Comparison of ENCODE assay signal across 9 cellular contexts in the genomic region with DNA sequence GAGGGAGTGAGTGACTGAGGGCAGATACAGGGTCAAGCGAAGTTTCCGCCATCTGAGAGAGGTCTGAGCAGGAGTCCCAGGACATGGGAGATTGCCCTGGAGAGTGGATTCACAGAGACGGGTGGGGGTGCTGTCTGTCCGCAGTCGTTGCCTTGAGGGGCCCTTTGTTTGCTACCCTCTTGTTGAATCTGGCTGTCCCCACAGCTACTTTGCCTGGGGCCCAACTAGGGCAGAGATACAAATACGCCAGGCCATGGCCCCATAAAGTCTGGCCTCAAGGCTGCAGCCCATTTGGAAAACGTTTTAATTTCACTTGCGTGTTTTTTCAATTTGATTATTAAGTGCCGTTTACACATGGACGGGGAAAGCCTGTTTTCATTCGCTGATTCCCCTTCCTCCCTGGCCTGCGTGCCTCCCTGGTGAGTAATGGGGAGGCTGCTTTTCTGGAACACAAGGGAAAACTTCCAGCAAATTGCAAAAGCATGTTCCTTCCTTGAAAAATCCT.
A peak's percentile ranks its signal among the peaks of the same experiment; 100 is the strongest.
DNase-seq lines count a peak whose midpoint lies in the region; ATAC-seq and TF ChIP-seq lines count a peak whose summit lies in the region.
"Had no signal": no experiment of that assay in that cellular context is flagged by ENCODE, and none has a peak within 500 bp of the region (broad histone marks: within the 10 kb centered on the region; RNA-seq: fewer than 3 reads in every experiment).

No MANE protein-coding gene starts in this region.

- H3K36me3 ChIP-seq in mucosa of rectum (ENCODE audit: control insufficient read depth in 2 of 2, insufficient read depth in 2 of 2, low read length in 2 of 2), result no peaks in the 10 kb centered on the region
- no peaks in the 10 kb centered on the region for H3K36me3 ChIP-seq in transverse colon

- 63 to 73% methylated on average over 7 to 12 of the region's 12 CpGs for WGBS in transverse colon (ENCODE audit: low coverage in 1 of 2), 2 donors

- DNase-seq in M059J (ENCODE audit: low read depth) (peak; percentile 87), epithelial cell of prostate (ENCODE audit: low read depth, low spot score) (no peak), transverse colon (peak; percentile 30), Calu3 (no peak), NCI-H1105 treated with DMSO at 0.1 percent for 48 hours (lab: John Stamatoyannopoulos, UW) (no peak)
- no peak for DNase-seq in activated CD4-positive, alpha-beta T cell treated with anti-CD3 and anti-CD28 coated beads, Interleukin-2, amount 10 ng/mL, durations not matched to agents 24 days and 14 days
- no peak for DNase-seq in activated T-cell treated with anti-CD3 and anti-CD28 coated beads, Interleukin-2, amount 50 U/mL, for 4 hours

- H3K9ac ChIP-seq in mucosa of rectum (ENCODE audit: low read depth in 1 of 2, low read length in 2 of 2), result no peak overlapping the region

- H3K27ac ChIP-seq in epithelial cell of prostate, result peak overlapping the region; percentile 43
- peak overlapping the region; percentile 72 to 74 for H3K27ac ChIP-seq in mucosa of rectum (ENCODE audit: low read depth in 2 of 2, low read length in 2 of 2)
- peak overlapping the region; percentile 74 to 82 (median 78) for H3K27ac ChIP-seq in transverse colon

- intact Hi-C loops in transverse colon (cut with DNase I; ENCODE audit: low total_unique reads), result no loop called here
- intact Hi-C loops in activated CD4-positive, alpha-beta T cell treated with anti-CD3 and anti-CD28 coated beads, Interleukin-2, amount 10 ng/mL, durations not matched to agents 24 days and 14 days (cut with micrococcal nuclease), result no loop called here
- intact Hi-C loops in Calu3 (cut with micrococcal nuclease; ENCODE audit: unreplicated experiment), result no loop called here

- H3K4me1 Mint-ChIP-seq in activated CD4-positive, alpha-beta T cell treated with anti-CD3 and anti-CD28 coated beads, Interleukin-2, amount 10 ng/mL, durations not matched to agents 24 days and 14 days, result peaks cover 12% of the 10 kb centered on the region
- H3K4me1 Mint-ChIP-seq in Calu3 (ENCODE audit: low read depth, unreplicated experiment), result peaks cover 25% of the 10 kb centered on the region
- peaks cover 2% of the 10 kb centered on the region for H3K4me1 Mint-ChIP-seq in activated T-cell treated with anti-CD3 and anti-CD28 coated beads, Interleukin-2, amount 50 U/mL, for 4 hours (ENCODE audit: low read depth)

- H3K27ac Mint-ChIP-seq in activated CD4-positive, alpha-beta T cell treated with anti-CD3 and anti-CD28 coated beads, Interleukin-2, amount 10 ng/mL, durations not matched to agents 24 days and 14 days, result no peak overlapping the region
- H3K27ac Mint-ChIP-seq in Calu3 (ENCODE audit: unreplicated experiment), result no peak overlapping the region
- H3K27ac Mint-ChIP-seq: progenitor cell of endocrine pancreas had no signal

- H3K36me3 Mint-ChIP-seq in activated CD4-positive, alpha-beta T cell treated with anti-CD3 and anti-CD28 coated beads, Interleukin-2, amount 10 ng/mL, durations not matched to agents 24 days and 14 days (ENCODE audit: low read depth), result no peaks in the 10 kb centered on the region
- H3K36me3 Mint-ChIP-seq in Calu3 (ENCODE audit: insufficient read depth, unreplicated experiment), result no peaks in the 10 kb centered on the region
- no peaks in the 10 kb centered on the region for H3K36me3 Mint-ChIP-seq in activated T-cell treated with anti-CD3 and anti-CD28 coated beads, Interleukin-2, amount 50 U/mL, for 4 hours (ENCODE audit: insufficient read depth)

- in situ Hi-C loops in transverse colon (cut with MboI; ENCODE audit: low pct_ligation_motif_present in 1 of 4, low pct_unique_long_range_greater_than_20kb in 1 of 4, low sequenced_read_pairs in 3 of 4), result no loop called here

- H3K4me3 Mint-ChIP-seq in activated CD4-positive, alpha-beta T cell treated with anti-CD3 and anti-CD28 coated beads, Interleukin-2, amount 10 ng/mL, durations not matched to agents 24 days and 14 days, result no peak overlapping the region
- no peak overlapping the region for H3K4me3 Mint-ChIP-seq in Calu3 (ENCODE audit: low read depth, unreplicated experiment)
- H3K4me3 Mint-ChIP-seq in activated T-cell treated with anti-CD3 and anti-CD28 coated beads, Interleukin-2, amount 50 U/mL, for 4 hours, result no peak overlapping the region

- H3K4me3 ChIP-seq in mucosa of rectum (ENCODE audit: low read length in 2 of 2) (no peak overlapping the region), transverse colon (no peak overlapping the region)

- peak; percentile 15 for TF ChIP-seq EP300 in transverse colon (IDR thresholded peaks at IDR 0.05; ENCODE audit: low read depth)

- H3K9me3 Mint-ChIP-seq in activated CD4-positive, alpha-beta T cell treated with anti-CD3 and anti-CD28 coated beads, Interleukin-2, amount 10 ng/mL, durations not matched to agents 24 days and 14 days, result peaks cover 11% of the 10 kb centered on the region
- H3K9me3 Mint-ChIP-seq in Calu3 (ENCODE audit: low read depth, unreplicated experiment), result no peaks in the 10 kb centered on the region
- no peaks in the 10 kb centered on the region for H3K9me3 Mint-ChIP-seq in activated T-cell treated with anti-CD3 and anti-CD28 coated beads, Interleukin-2, amount 50 U/mL, for 4 hours

- H3K27me3 Mint-ChIP-seq in activated CD4-positive, alpha-beta T cell treated with anti-CD3 and anti-CD28 coated beads, Interleukin-2, amount 10 ng/mL, durations not matched to agents 24 days and 14 days, result peaks cover 11% of the 10 kb centered on the region
- H3K27me3 Mint-ChIP-seq in Calu3 (ENCODE audit: unreplicated experiment), result peaks cover under 1% of the 10 kb centered on the region
- H3K27me3 Mint-ChIP-seq in activated T-cell treated with anti-CD3 and anti-CD28 coated beads, Interleukin-2, amount 50 U/mL, for 4 hours (ENCODE audit: low read depth), result peaks cover 6% of the 10 kb centered on the region

- TF ChIP-seq POLR2A in transverse colon (IDR thresholded peaks at IDR 0.05), result no peak

- no peak for TF ChIP-seq CTCF in transverse colon (IDR thresholded peaks at IDR 0.05)
- no peak for TF ChIP-seq CTCF in Calu3 (IDR thresholded peaks at IDR 0.05; ENCODE audit: unreplicated experiment)

- H3K9me3 ChIP-seq in mucosa of rectum (ENCODE audit: control insufficient read depth in 2 of 2, low read length in 2 of 2), result no peaks in the 10 kb centered on the region
- no peaks in the 10 kb centered on the region for H3K9me3 ChIP-seq in transverse colon

- no TSS peak for BruUV-seq in Calu3 (replicated peaks; lab: Mats Ljungman, UMichigan)

- ATAC-seq in activated T-cell treated with anti-CD3 and anti-CD28 coated beads, Interleukin-2, amount 50 U/mL, for 4 hours, result no peak

- peaks cover 0 to 3% of the 10 kb centered on the region in 2 donors for H3K4me1 ChIP-seq in mucosa of rectum (ENCODE audit: control insufficient read depth in 2 of 2, insufficient read depth in 2 of 2, low read length in 2 of 2)
- peaks cover 7 to 36% (median 17%) of the 10 kb centered on the region in 4 donors for H3K4me1 ChIP-seq in transverse colon

- no peaks in the 10 kb centered on the region for H3K27me3 ChIP-seq in mucosa of rectum (ENCODE audit: control insufficient read depth in 2 of 2, insufficient read depth in 2 of 2, low read length in 2 of 2)
- no peaks in the 10 kb centered on the region for H3K27me3 ChIP-seq in transverse colon

- CTCF ChIA-PET in Calu3 (lab: Charles Lee), result no interaction called here

Comparison
In these comparisons a context has a peak if more than half of its experiments do, and no peak if none do; other contexts are left out.
1. DNase-seq: peak in M059J (single experiment) and transverse colon (single experiment); none in epithelial cell of prostate (single experiment), activated CD4-positive, alpha-beta T cell treated with anti-CD3 and anti-CD28 coated beads, Interleukin-2, amount 10 ng/mL, durations not matched to agents 24 days and 14 days (single experiment), Calu3 (single experiment), NCI-H1105 treated with DMSO at 0.1 percent for 48 hours (single experiment) and activated T-cell treated with anti-CD3 and anti-CD28 coated beads, Interleukin-2, amount 50 U/mL, for 4 hours (single experiment).
2. Peak in every context shown above with its lines, with median percentiles within 50 percentile points of each other: H3K27ac ChIP-seq.